Comparison of ENCODE assay signal across 8 cellular contexts in genomic region chr7:32728412-32729334, GRCh38.
DNase-seq lines count a peak whose midpoint lies in the region; ATAC-seq and TF ChIP-seq lines count a peak whose summit lies in the region.
"Not testable (repeated sequence)": the region's sequence is repeated elsewhere in the genome, so short reads cannot be mapped to it uniquely, and the experiment has no call there.

No MANE protein-coding gene starts in this region.

- DNase-seq in GM12865 (ENCODE audit: low read depth) (peak; percentile 63), NCI-H1105 treated with DMSO at 0.1 percent for 48 hours (lab: John Stamatoyannopoulos, UW) (peak; percentile 65), SW480 (ENCODE audit: low spot score) (peak; percentile 84), amygdala (lab: John Stamatoyannopoulos, UW) (peak in 49 of 56 donors; percentile 2 to 77 (median 43)), cardiac septum (ENCODE audit: low spot score) (peak; percentile 84), osteocyte (ENCODE audit: extremely low spot score, unreplicated experiment) (peak; percentile 89), upper lobe of left lung (peak; percentile 56 to 95)

- H3K27ac ChIP-seq in upper lobe of left lung = peak overlapping the region; percentile 84 to 94 (median 88)

- H3K4me1 Mint-ChIP-seq in osteocyte (ENCODE audit: unreplicated experiment) = peaks cover 16% of the 10 kb centered on the region

- not testable (repeated sequence) for H3K9me3 ChIP-seq in upper lobe of left lung

- not testable (repeated sequence) for H3K36me3 Mint-ChIP-seq in osteocyte (ENCODE audit: unreplicated experiment)

- not testable (repeated sequence) for H3K36me3 ChIP-seq in upper lobe of left lung

- peaks cover 0 to 13% (median 0%) of the 10 kb centered on the region in 4 donors for H3K4me1 ChIP-seq in upper lobe of left lung

- H3K9me3 Mint-ChIP-seq in osteocyte (ENCODE audit: unreplicated experiment) = not testable (repeated sequence)

- intact Hi-C loops in cardiac septum (cut with DNase I) = not testable (repeated sequence)

- ATAC-seq in HG02678 (IDR thresholded peaks at IDR 0.05; ENCODE audit: unreplicated experiment) = peak; percentile 77
- ATAC-seq in upper lobe of left lung (ENCODE audit: low FRiP score in 2 of 2) = peak; percentile 94 to 95

- not testable (repeated sequence) for TF ChIP-seq CTCF in GM12865 (IDR thresholded peaks at IDR 0.05; ENCODE audit: insufficient read depth, low read depth, low read length, missing control alignments); osteocyte (IDR thresholded peaks at IDR 0.05)
- peak in 1 of 6 experiments; percentile 2 for TF ChIP-seq CTCF in upper lobe of left lung (IDR thresholded peaks at IDR 0.05)

- H3K27me3 Mint-ChIP-seq in osteocyte (ENCODE audit: unreplicated experiment) = not testable (repeated sequence)

- H3K4me3 ChIP-seq in GM12865 (ENCODE audit: low read depth, low read length) (peak overlapping the region; percentile 65), upper lobe of left lung (peak overlapping the region; percentile 69 to 92 (median 88))

- peak in 1 of 4 donors; percentile 14 for TF ChIP-seq POLR2A in upper lobe of left lung (IDR thresholded peaks at IDR 0.05)

- peak overlapping the region; percentile 59 for H3K27ac Mint-ChIP-seq in osteocyte (ENCODE audit: unreplicated experiment)

- 1% methylated on average over 41 of the region's 111 CpGs; no CpG with 5 or more reads in 1 of the 2 donors for WGBS in upper lobe of left lung, 2 donors

- peak overlapping the region; percentile 71 for H3K4me3 Mint-ChIP-seq in osteocyte (ENCODE audit: unreplicated experiment)

- TF ChIP-seq EP300 in upper lobe of left lung (IDR thresholded peaks at IDR 0.05) = not testable (repeated sequence)

- not testable (repeated sequence) for H3K27me3 ChIP-seq in upper lobe of left lung

Comparison
In these comparisons a context has a peak if more than half of its experiments do, and no peak if none do; other contexts are left out.
1. Peak in every context shown above with its lines: DNase-seq, ATAC-seq, H3K4me3 ChIP-seq and H3K27ac ChIP-seq.